8 cellular contexts compared by ENCODE assay signal in genomic region chr1:203861379-203862184, GRCh38. TPM values are rescaled to one million over a fixed set of nuclear protein-coding genes. Genes with fewer than 3 reads are reported as not detected.
DNase-seq lines count a peak whose midpoint lies in the region; ATAC-seq and TF ChIP-seq lines count a peak whose summit lies in the region.

SNRPE (plus strand) TSS chr1:203861599; CDS start chr1:203861660, 61 bp downstream.

- peaks cover 25% of the 10 kb centered on the region for H3K36me3 Mint-ChIP-seq in activated CD8-positive, alpha-beta memory T cell treated with anti-CD3 and anti-CD28 coated beads, Interleukin-2, amount 10 ng/mL, durations not matched to agents 7 days and 5 days
- H3K36me3 Mint-ChIP-seq in endodermal cell (ENCODE audit: low read depth) = peaks cover 33% of the 10 kb centered on the region

- peaks cover 25% of the 10 kb centered on the region for H3K4me1 Mint-ChIP-seq in activated CD8-positive, alpha-beta memory T cell treated with anti-CD3 and anti-CD28 coated beads, Interleukin-2, amount 10 ng/mL, durations not matched to agents 7 days and 5 days
- H3K4me1 Mint-ChIP-seq in endodermal cell = peaks cover 7% of the 10 kb centered on the region

- peak within 1 kb of the TSS; percentile 98 for H3K4me3 Mint-ChIP-seq in activated CD8-positive, alpha-beta memory T cell treated with anti-CD3 and anti-CD28 coated beads, Interleukin-2, amount 10 ng/mL, durations not matched to agents 7 days and 5 days
- H3K4me3 Mint-ChIP-seq in endodermal cell = peak within 1 kb of the TSS; percentile 100

- no peaks in the 10 kb centered on the region for H3K27me3 Mint-ChIP-seq in activated CD8-positive, alpha-beta memory T cell treated with anti-CD3 and anti-CD28 coated beads, Interleukin-2, amount 10 ng/mL, durations not matched to agents 7 days and 5 days
- no peaks in the 10 kb centered on the region for H3K27me3 Mint-ChIP-seq in endodermal cell (ENCODE audit: insufficient read depth)

- CTCF ChIA-PET in activated CD8-positive, alpha-beta memory T cell treated with anti-CD3 and anti-CD28 coated beads, Interleukin-2, amount 10 ng/mL, durations not matched to agents 7 days and 5 days (lab: Charles Lee) = interaction anchor here (0.7 to 5.8 kb wide), 13 partner anchors 9 to 537 kb away, joined by 3 to 95 read pairs (median 4); no protein-coding TSS in a partner anchor

- H3K4me1 ChIP-seq in HUES48 (ENCODE audit: control insufficient read depth, insufficient read depth, low read length) (peaks cover 6% of the 10 kb centered on the region), NT2/D1 (ENCODE audit: insufficient read depth, insufficient read length) (no peaks in the 10 kb centered on the region), endodermal cell (ENCODE audit: control insufficient read depth, insufficient read depth, low read length) (no peaks in the 10 kb centered on the region)

- WGBS in endodermal cell (ENCODE audit: insufficient coverage in 1 of 2, insufficient read length in 1 of 2), 2 experiments = 0% methylated on average over 31 to 48 of the region's 48 CpGs

- peaks cover 36% of the 10 kb centered on the region for H3K36me3 ChIP-seq in HUES48 (ENCODE audit: control insufficient read depth, insufficient read depth, low read length)
- peaks cover 49% of the 10 kb centered on the region for H3K36me3 ChIP-seq in NT2/D1 (ENCODE audit: insufficient read depth, insufficient read length, low read length)
- peaks cover 36% of the 10 kb centered on the region for H3K36me3 ChIP-seq in endodermal cell (ENCODE audit: control insufficient read depth, insufficient read depth, low read length)

- peak within 1 kb of the TSS; percentile 97 for H3K27ac ChIP-seq in HUES48 (ENCODE audit: low read depth, low read length)
- H3K27ac ChIP-seq in endodermal cell (ENCODE audit: low read depth, low read length) = peak within 1 kb of the TSS; percentile 92

- TF ChIP-seq CTCF in endodermal cell (conservative IDR thresholded peaks at IDR 0.05) = peak; percentile 97

- peak within 1 kb of the TSS; percentile 95 for H3K27ac Mint-ChIP-seq in activated CD8-positive, alpha-beta memory T cell treated with anti-CD3 and anti-CD28 coated beads, Interleukin-2, amount 10 ng/mL, durations not matched to agents 7 days and 5 days
- H3K27ac Mint-ChIP-seq in endodermal cell = peak within 1 kb of the TSS; percentile 100

- no peaks in the 10 kb centered on the region for H3K9me3 ChIP-seq in HUES48 (ENCODE audit: control insufficient read depth, insufficient read depth, low read length)
- H3K9me3 ChIP-seq in NT2/D1 (ENCODE audit: insufficient read depth, low read length) = no peaks in the 10 kb centered on the region
- H3K9me3 ChIP-seq in endodermal cell (ENCODE audit: control insufficient read depth, low read length) = no peaks in the 10 kb centered on the region

- H3K27me3 ChIP-seq in HUES48 (ENCODE audit: control insufficient read depth, insufficient read depth, low read length) (no peaks in the 10 kb centered on the region), NT2/D1 (ENCODE audit: insufficient read depth, insufficient read length) (no peaks in the 10 kb centered on the region), endodermal cell (ENCODE audit: control insufficient read depth, insufficient read depth, low read length, poor library complexity, severe bottlenecking) (no peaks in the 10 kb centered on the region)

- peak; percentile 96 for DNase-seq in D341Med (ENCODE audit: low spot score)
- DNase-seq in NT2/D1 (ENCODE audit: low read depth, low spot score) = peak; percentile 100
- DNase-seq in activated CD8-positive, alpha-beta memory T cell treated with anti-CD3 and anti-CD28 coated beads, Interleukin-2, amount 10 ng/mL, durations not matched to agents 7 days and 5 days = peak; percentile 97
- DNase-seq in endodermal cell = peak; percentile 99
- DNase-seq in mesenteric fat pad (ENCODE audit: low spot score) = peak; percentile 97
- peak; percentile 90 for DNase-seq in stimulated activated CD8-positive, alpha-beta memory T cell treated with anti-CD3 and anti-CD28 coated beads, Interleukin-15, amount 100 ng/mL, for 24 hours (ENCODE audit: low read depth)

- H3K4me3 ChIP-seq in HUES48 (ENCODE audit: low read depth, low read length) (peak within 1 kb of the TSS; percentile 93), NT2/D1 (ENCODE audit: insufficient read length, low read depth) (peak within 1 kb of the TSS; percentile 64), endodermal cell (ENCODE audit: low read length) (peak within 1 kb of the TSS; percentile 87)

- peak; percentile 98 for ATAC-seq in GM21390 (IDR thresholded peaks at IDR 0.05; ENCODE audit: unreplicated experiment)
- ATAC-seq in activated CD8-positive, alpha-beta memory T cell treated with anti-CD3 and anti-CD28 coated beads, Interleukin-2, amount 10 ng/mL, durations not matched to agents 7 days and 5 days = peak; percentile 97

- H3K9me3 Mint-ChIP-seq in activated CD8-positive, alpha-beta memory T cell treated with anti-CD3 and anti-CD28 coated beads, Interleukin-2, amount 10 ng/mL, durations not matched to agents 7 days and 5 days (ENCODE audit: low read depth) = no peaks in the 10 kb centered on the region
- H3K9me3 Mint-ChIP-seq in endodermal cell = no peaks in the 10 kb centered on the region

- H3K9ac ChIP-seq in HUES48 (ENCODE audit: low read depth, low read length) = peak within 1 kb of the TSS; percentile 99
- H3K9ac ChIP-seq in NT2/D1 (ENCODE audit: insufficient read length, low read depth) = peak within 1 kb of the TSS; percentile 82
- peak within 1 kb of the TSS; percentile 87 for H3K9ac ChIP-seq in endodermal cell (ENCODE audit: extremely low read depth, low read length, poor library complexity, severe bottlenecking)

RNA-seq across cellular contexts. Expression of gene SNRPE, which starts in this region (rescaled TPM):
- 100 to 1,000 TPM; 167 to 209 TPM for total RNA-seq in activated CD8-positive, alpha-beta memory T cell treated with anti-CD3 and anti-CD28 coated beads, Interleukin-2, amount 10 ng/mL, durations not matched to agents 7 days and 5 days
- 100 to 1,000 TPM; 273 to 498 TPM for total RNA-seq in endodermal cell
- polyA plus RNA-seq in endodermal cell (2013, experiment 1 of 2) = 278 TPM
- 267 TPM for polyA plus RNA-seq in endodermal cell (2013, experiment 2 of 2)
- total RNA-seq in mesenteric fat pad = 91.5 TPM

Comparison
In these comparisons a context has a peak if more than half of its experiments do, and no peak if none do; other contexts are left out.
1. Peak in every context shown above with its lines: DNase-seq, ATAC-seq, H3K4me3 ChIP-seq and H3K27ac ChIP-seq.